In genomic region chr1:185402930-185403329, GRCh38 we compare ENCODE assay signal across 19 cellular contexts.
DNase-seq lines count a peak whose midpoint lies in the region; ATAC-seq, FAIRE-seq and TF ChIP-seq lines count a peak whose summit lies in the region.
"Had no signal": no experiment of that assay in that cellular context is flagged by ENCODE, and none has a peak within 500 bp of the region (broad histone marks: within the 10 kb centered on the region; RNA-seq: fewer than 3 reads in every experiment).

No MANE protein-coding gene starts in this region.

- dilution Hi-C loops in keratinocyte (cut with MboI; ENCODE audit: extremely low pct_ligation_motif_present, low sequenced_read_pairs), result no loop called here

- ATAC-seq in Right ventricle myocardium inferior (no peak), GM21367 (IDR thresholded peaks at IDR 0.05; ENCODE audit: unreplicated experiment) (no peak)
- ATAC-seq: activated naive CD8-positive, alpha-beta T cell treated with anti-CD3 and anti-CD28 coated beads, Interleukin-2, amount 50 U/mL, for 24 hours; effector memory CD8-positive, alpha-beta T cell; HepG2; PC-3; sciatic nerve had no signal

- peaks cover 3% of the 10 kb centered on the region for H3K27me3 Mint-ChIP-seq in HFFc6 (ENCODE audit: insufficient read depth)
- H3K27me3 Mint-ChIP-seq: activated naive CD8-positive, alpha-beta T cell treated with anti-CD3 and anti-CD28 coated beads, Interleukin-2, amount 50 U/mL, for 24 hours had no signal

- H3K4me2 ChIP-seq in keratinocyte (ENCODE audit: control insufficient read depth, extremely low read depth, insufficient read depth, low read depth, low read length), result no peak overlapping the region
- no peak overlapping the region for H3K4me2 ChIP-seq in osteoblast (ENCODE audit: insufficient read depth, low read length)

- H3K36me3 ChIP-seq in keratinocyte (ENCODE audit: control insufficient read depth in 2 of 2, extremely low read depth in 1 of 2, insufficient read depth in 2 of 2, low read length in 2 of 2), result no peaks in the 10 kb centered on the region
- H3K36me3 ChIP-seq in osteoblast (ENCODE audit: insufficient read depth, low read length), result no peaks in the 10 kb centered on the region
- H3K36me3 ChIP-seq: WERI-Rb-1 had no signal

- H3K79me2 ChIP-seq in keratinocyte (ENCODE audit: control insufficient read depth, insufficient read depth, low read length) (no peaks in the 10 kb centered on the region), osteoblast (ENCODE audit: insufficient read depth, low read length) (no peaks in the 10 kb centered on the region)

- no peak overlapping the region for H3K9ac ChIP-seq in keratinocyte (ENCODE audit: control insufficient read depth, extremely low read depth, insufficient read depth, low read length)

- peaks cover 34% of the 10 kb centered on the region for H3K4me1 ChIP-seq in keratinocyte (ENCODE audit: control insufficient read depth, extremely low read depth, insufficient read depth, low read length)
- peaks cover 20% of the 10 kb centered on the region for H3K4me1 ChIP-seq in osteoblast (ENCODE audit: insufficient read depth, low read length)

- FAIRE-seq in keratinocyte (lab: Jason Lieb, UNC), result no peak
- FAIRE-seq: D721Med, HepG2 had no signal

- H3K27me3 ChIP-seq in keratinocyte (ENCODE audit: control insufficient read depth, extremely low read depth, insufficient read depth, low read length), result no peaks in the 10 kb centered on the region
- H3K27me3 ChIP-seq in osteoblast (ENCODE audit: insufficient read depth, low read length), result no peaks in the 10 kb centered on the region

- no peaks in the 10 kb centered on the region for H3K9me1 ChIP-seq in keratinocyte (ENCODE audit: control insufficient read depth, extremely low read depth, insufficient read depth, low read length)

- no peaks in the 10 kb centered on the region for H4K20me1 ChIP-seq in keratinocyte (ENCODE audit: control insufficient read depth, extremely low read depth, insufficient read depth, low read length)
- no peaks in the 10 kb centered on the region for H4K20me1 ChIP-seq in osteoblast (ENCODE audit: insufficient read depth, low read length)

- H3K27ac ChIP-seq in keratinocyte (ENCODE audit: control insufficient read depth, insufficient read depth, low read length) (no peak overlapping the region), osteoblast (ENCODE audit: low read depth, low read length) (no peak overlapping the region)
- H3K27ac ChIP-seq: WERI-Rb-1 had no signal

- peaks cover 38% of the 10 kb centered on the region for H3K4me1 Mint-ChIP-seq in HFFc6 (ENCODE audit: low read depth)

- TF ChIP-seq CTCF in HFFc6 (IDR thresholded peaks at IDR 0.05) (no peak), keratinocyte (optimal IDR thresholded peaks at IDR 0.05 in 1 of 3, IDR thresholded peaks at IDR 0.05 in 1 of 3, conservative IDR thresholded peaks at IDR 0.05 in 1 of 3; ENCODE audit: extremely low read depth in 1 of 3, insufficient read depth in 2 of 3, low read length in 3 of 3) (no peak), osteoblast (IDR thresholded peaks at IDR 0.05; ENCODE audit: extremely low read depth, low read depth, low read length) (no peak)

- H3K27ac Mint-ChIP-seq in HFFc6, result no peak overlapping the region
- H3K27ac Mint-ChIP-seq: activated naive CD8-positive, alpha-beta T cell treated with anti-CD3 and anti-CD28 coated beads, Interleukin-2, amount 50 U/mL, for 24 hours; effector memory CD8-positive, alpha-beta T cell had no signal

- peak overlapping the region; percentile 57 for H2AFZ ChIP-seq in keratinocyte (ENCODE audit: control insufficient read depth, low read length)
- peak overlapping the region; percentile 43 for H2AFZ ChIP-seq in osteoblast (ENCODE audit: low read length)

- H3K4me3 Mint-ChIP-seq in HFFc6, result peak overlapping the region; percentile 74; the same call in 1 of the 2 replicates
- H3K4me3 Mint-ChIP-seq: activated naive CD8-positive, alpha-beta T cell treated with anti-CD3 and anti-CD28 coated beads, Interleukin-2, amount 50 U/mL, for 24 hours; central memory CD8-positive, alpha-beta T cell; effector memory CD8-positive, alpha-beta T cell had no signal

- peaks cover 9% of the 10 kb centered on the region for H3K9me3 Mint-ChIP-seq in HFFc6
- H3K9me3 Mint-ChIP-seq: central memory CD8-positive, alpha-beta T cell had no signal

- intact Hi-C loops in Right ventricle myocardium inferior (cut with DNase I), result no loop called here

- no peak for DNase-seq in HFFc6
- peak; percentile 76 for DNase-seq in OCI-M1 (lab: John Stamatoyannopoulos, UW)
- DNase-seq in keratinocyte (ENCODE audit: low read depth, low spot score), result no peak
- no peak for DNase-seq in osteoblast (ENCODE audit: insufficient read length, low spot score, missing footprints)
- DNase-seq in cerebellum (ENCODE audit: low spot score), result no peak
- DNase-seq in NCI-H2171 treated with DMSO at 0.1 percent for 48 hours (lab: John Stamatoyannopoulos, UW), result no peak
- no peak for DNase-seq in Right ventricle myocardium inferior (ENCODE audit: missing footprints)
- DNase-seq: activated naive CD8-positive, alpha-beta T cell treated with anti-CD3 and anti-CD28 coated beads, Interleukin-2, amount 50 U/mL, for 24 hours; effector memory CD8-positive, alpha-beta T cell; NCI-H1105; NCI-H69; PC-3; SW 1271; WERI-Rb-1 had no signal

- H3K4me3 ChIP-seq in keratinocyte (ENCODE audit: control insufficient read depth in 2 of 3, extremely low read depth in 1 of 3, insufficient read depth in 2 of 3, low read depth in 1 of 3, low read length in 3 of 3) (no peak overlapping the region), osteoblast (ENCODE audit: insufficient read depth, low read length) (no peak overlapping the region)

- H3K9me3 ChIP-seq in keratinocyte (ENCODE audit: control insufficient read depth, low read depth, low read length), result peaks cover 3% of the 10 kb centered on the region
- no peaks in the 10 kb centered on the region for H3K9me3 ChIP-seq in osteoblast (ENCODE audit: low read depth, low read length)

- peaks cover under 1% of the 10 kb centered on the region; the same call in 1 of the 2 replicates for H3K36me3 Mint-ChIP-seq in HFFc6 (ENCODE audit: low read depth)
